ENCODE assay signal across 8 cellular contexts in genomic region chr9:125200216-125201047, GRCh38. TPM values are rescaled to one million over a fixed set of nuclear protein-coding genes. Genes with fewer than 3 reads are reported as not detected.
DNase-seq lines count a peak whose midpoint lies in the region; ATAC-seq and TF ChIP-seq lines count a peak whose summit lies in the region.

TSS of gene RABEPK (plus strand) at chr9:125200542. CDS start at chr9:125203014, 2,472 bp downstream.

- TF ChIP-seq CTCF in cardiac muscle cell (IDR thresholded peaks at IDR 0.05; ENCODE audit: low read depth, low read length) (no peak), transverse colon (IDR thresholded peaks at IDR 0.05) (no peak)

- peak within 1 kb of the TSS; percentile 58 for H2BK12ac ChIP-seq in trophoblast cell (ENCODE audit: low read length)

- H3K9me3 Mint-ChIP-seq in activated naive CD8-positive, alpha-beta T cell treated with anti-CD3 and anti-CD28 coated beads, Interleukin-2, amount 50 U/mL, for 24 hours: no peaks in the 10 kb centered on the region

- peak within 1 kb of the TSS; percentile 91 for H4K91ac ChIP-seq in trophoblast cell (ENCODE audit: low read depth, low read length)

- H3K27me3 Mint-ChIP-seq in activated naive CD8-positive, alpha-beta T cell treated with anti-CD3 and anti-CD28 coated beads, Interleukin-2, amount 50 U/mL, for 24 hours: no peaks in the 10 kb centered on the region

- H2BK5ac ChIP-seq in trophoblast cell (ENCODE audit: low read depth, low read length, poor library complexity): peak within 1 kb of the TSS; percentile 80

- H2BK120ac ChIP-seq in trophoblast cell (ENCODE audit: insufficient read depth, low read length, poor library complexity): peak within 1 kb of the TSS; percentile 75

- ATAC-seq in HG02642 (IDR thresholded peaks at IDR 0.05; ENCODE audit: poor library complexity, unreplicated experiment): peak; percentile 98
- ATAC-seq in activated naive CD8-positive, alpha-beta T cell treated with anti-CD3 and anti-CD28 coated beads, Interleukin-2, amount 50 U/mL, for 24 hours: peak; percentile 99

- peak within 1 kb of the TSS; percentile 91 for H3K27ac Mint-ChIP-seq in activated naive CD8-positive, alpha-beta T cell treated with anti-CD3 and anti-CD28 coated beads, Interleukin-2, amount 50 U/mL, for 24 hours

- H2AK5ac ChIP-seq in trophoblast cell (ENCODE audit: low read length): peak within 1 kb of the TSS; percentile 46

- DNase-seq in NCI-H1105 treated with DMSO at 0.1 percent for 48 hours (lab: John Stamatoyannopoulos, UW) (peak; percentile 83), SW 1271 (lab: John Stamatoyannopoulos, UW) (peak; percentile 95 to 96), cardiac muscle cell (ENCODE audit: low read depth in 1 of 2, low spot score in 1 of 2) (peak; percentile 96 to 98), trophoblast cell (peak; percentile 96 to 97), transverse colon (peak; percentile 95)
- peak; percentile 97 for DNase-seq in activated naive CD8-positive, alpha-beta T cell treated with anti-CD3 and anti-CD28 coated beads, Interleukin-2, amount 50 U/mL, for 24 hours

- H3K9ac ChIP-seq in trophoblast cell (ENCODE audit: low read length): peak within 1 kb of the TSS; percentile 83

- no CpG with 5 or more reads among the region's 51 CpGs for WGBS in trophoblast cell (ENCODE audit: extremely low coverage, insufficient coverage, insufficient read length)
- 0 to 1% methylated on average over 2 to 44 of the region's 51 CpGs for WGBS in transverse colon (ENCODE audit: low coverage in 1 of 2), 2 donors

- H4K12ac ChIP-seq in trophoblast cell (ENCODE audit: low read depth, low read length): peak within 1 kb of the TSS; percentile 86

- no peaks in the 10 kb centered on the region for H3K27me3 ChIP-seq in cardiac muscle cell
- no peaks in the 10 kb centered on the region for H3K27me3 ChIP-seq in trophoblast cell (ENCODE audit: insufficient read depth, low read length)
- no peaks in the 10 kb centered on the region for H3K27me3 ChIP-seq in transverse colon

- H2AFZ ChIP-seq in trophoblast cell (ENCODE audit: insufficient read depth, low read length, poor library complexity): peak within 1 kb of the TSS; percentile 96

- H3K27ac ChIP-seq in cardiac muscle cell (peak within 1 kb of the TSS; percentile 84), trophoblast cell (ENCODE audit: low read depth, low read length) (peak within 1 kb of the TSS; percentile 77), transverse colon (peak within 1 kb of the TSS; percentile 89 to 99 (median 95))

- peak within 1 kb of the TSS; percentile 82 for H3K4me2 ChIP-seq in trophoblast cell (ENCODE audit: low read length)

- intact Hi-C loops in transverse colon (cut with DNase I; ENCODE audit: low total_unique reads): loop anchor here (10.0 kb wide), 1 partner anchor 1646 kb away; no protein-coding TSS in a partner anchor

- no peak within 1 kb of the TSS for H3K23ac ChIP-seq in trophoblast cell (ENCODE audit: low read length)

- H3K4me3 Mint-ChIP-seq in activated naive CD8-positive, alpha-beta T cell treated with anti-CD3 and anti-CD28 coated beads, Interleukin-2, amount 50 U/mL, for 24 hours: peak within 1 kb of the TSS; percentile 97

- no peaks in the 10 kb centered on the region for H3K9me3 ChIP-seq in cardiac muscle cell (ENCODE audit: low read depth)
- no peaks in the 10 kb centered on the region for H3K9me3 ChIP-seq in trophoblast cell (ENCODE audit: insufficient read depth, low read depth, low read length)
- no peaks in the 10 kb centered on the region for H3K9me3 ChIP-seq in transverse colon

- peaks cover 5% of the 10 kb centered on the region for H3K79me2 ChIP-seq in trophoblast cell (ENCODE audit: control insufficient read depth, insufficient read depth, low read length, poor library complexity)

- TF ChIP-seq EP300 in transverse colon (IDR thresholded peaks at IDR 0.05; ENCODE audit: low read depth): no peak

- H3K36me3 ChIP-seq in cardiac muscle cell (no peaks in the 10 kb centered on the region), trophoblast cell (ENCODE audit: control insufficient read depth in 1 of 2, insufficient read depth in 2 of 2, low read length in 2 of 2) (peaks cover 2 to 3% of the 10 kb centered on the region in 2 experiments), transverse colon (no peaks in the 10 kb centered on the region)

- H3K36me3 Mint-ChIP-seq in activated naive CD8-positive, alpha-beta T cell treated with anti-CD3 and anti-CD28 coated beads, Interleukin-2, amount 50 U/mL, for 24 hours (ENCODE audit: low read depth): peaks cover 23% of the 10 kb centered on the region

- peaks cover 24% of the 10 kb centered on the region for H3K4me1 Mint-ChIP-seq in activated naive CD8-positive, alpha-beta T cell treated with anti-CD3 and anti-CD28 coated beads, Interleukin-2, amount 50 U/mL, for 24 hours

- H3K4me3 ChIP-seq in cardiac muscle cell (peak within 1 kb of the TSS; percentile 80), trophoblast cell (ENCODE audit: low read depth, low read length) (peak within 1 kb of the TSS; percentile 83), transverse colon (peak within 1 kb of the TSS; percentile 52 to 77 (median 62))

- H3K4me1 ChIP-seq in cardiac muscle cell (ENCODE audit: low read depth): no peaks in the 10 kb centered on the region
- H3K4me1 ChIP-seq in trophoblast cell (ENCODE audit: control insufficient read depth in 1 of 2, insufficient read depth in 2 of 2, low read length in 2 of 2): peaks cover 3 to 5% of the 10 kb centered on the region in 2 experiments
- peaks cover 0 to 18% (median 15%) of the 10 kb centered on the region in 4 donors for H3K4me1 ChIP-seq in transverse colon

- H3K14ac ChIP-seq in trophoblast cell (ENCODE audit: low read length): peak within 1 kb of the TSS; percentile 89

- in situ Hi-C loops in transverse colon (cut with MboI; ENCODE audit: low pct_ligation_motif_present in 1 of 4, low pct_unique_long_range_greater_than_20kb in 1 of 4, low sequenced_read_pairs in 3 of 4): no loop called here

- H3K18ac ChIP-seq in trophoblast cell (ENCODE audit: low read length): peak within 1 kb of the TSS; percentile 89

- TF ChIP-seq POLR2A in GM10847 (IDR thresholded peaks at IDR 0.05; ENCODE audit: extremely low read depth, insufficient read length): peak; percentile 90
- peak; percentile 93 for TF ChIP-seq POLR2A in transverse colon (IDR thresholded peaks at IDR 0.05)

- H3K79me1 ChIP-seq in trophoblast cell (ENCODE audit: low read length): peaks cover 8% of the 10 kb centered on the region

- H3K4ac ChIP-seq in trophoblast cell (ENCODE audit: low read depth, low read length): peak within 1 kb of the TSS; percentile 53

- peak within 1 kb of the TSS; percentile 96 for H4K8ac ChIP-seq in trophoblast cell (ENCODE audit: low read depth, low read length)

RNA-seq across cellular contexts. Expression of gene RABEPK, which starts in this region (rescaled TPM):
- total RNA-seq in cardiac muscle cell (8.7 and 16.1 TPM in 2 replicates), transverse colon (1 to 10 TPM in 3 of 4 donors, not detected in 1; 5.2 to 8.7 (median 8.6) TPM)
- 20.0 and 27.2 TPM in 2 replicates for polyA plus RNA-seq in cardiac muscle cell
- polyA plus RNA-seq in trophoblast cell (2013): 13.4 and 14.1 TPM in 2 replicates

Comparison
In these comparisons a context has a peak if more than half of its experiments do, and no peak if none do; other contexts are left out.
1. Peak in every context shown above with its lines: DNase-seq, ATAC-seq, H3K4me3 ChIP-seq and H3K27ac ChIP-seq.